Comparison of ENCODE assay signal across 7 cellular contexts in the genomic region with DNA sequence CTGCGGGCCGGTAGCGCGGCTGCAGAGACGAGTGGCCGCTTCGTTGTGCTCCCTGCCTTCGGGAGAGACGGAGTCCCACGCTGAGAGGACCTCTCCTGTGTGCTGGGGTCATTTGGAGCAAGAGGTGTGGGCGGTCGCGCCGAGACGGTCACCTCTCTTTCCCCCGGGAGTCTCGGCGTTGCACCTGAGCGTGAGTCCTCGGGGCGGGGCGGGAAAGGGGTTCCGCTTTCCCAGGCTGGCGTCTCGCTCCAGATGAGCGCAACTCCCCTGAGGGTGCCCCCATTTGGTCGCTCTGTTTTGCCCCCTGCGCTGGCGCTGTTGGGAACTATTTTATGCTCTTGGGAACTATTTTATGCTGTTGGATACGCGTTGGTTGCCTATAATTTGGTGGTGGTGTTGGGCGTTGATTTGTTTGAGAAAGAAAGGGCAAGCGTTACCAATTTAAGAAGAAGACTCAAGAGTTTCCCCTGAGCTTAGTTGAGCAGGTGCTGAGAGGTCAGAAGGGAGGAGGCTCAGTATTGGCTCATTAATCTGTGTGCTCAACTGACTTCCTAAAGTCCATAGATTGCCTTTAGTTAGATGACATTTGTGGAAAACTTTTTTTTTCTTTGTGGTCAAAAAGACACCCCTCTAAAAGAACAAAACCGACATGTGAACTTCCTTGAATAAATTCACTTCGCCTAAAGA.
DNase-seq lines count a peak whose midpoint lies in the region; ATAC-seq lines count a peak whose summit lies in the region.

No MANE protein-coding gene starts in this region.

- ATAC-seq in GM18498 (IDR thresholded peaks at IDR 0.05; ENCODE audit: unreplicated experiment) (peak; percentile 33), HG02759 (IDR thresholded peaks at IDR 0.05; ENCODE audit: unreplicated experiment) (peak; percentile 24)

- peak overlapping the region; percentile 96 for H3K4me3 ChIP-seq in endocrine pancreas (ENCODE audit: control insufficient read depth, insufficient read depth, low read length)
- H3K4me3 ChIP-seq in mucosa of stomach (ENCODE audit: low read length), result peak overlapping the region; percentile 77

- H3K9me3 ChIP-seq in endocrine pancreas (ENCODE audit: control insufficient read depth, low read length), result no peaks in the 10 kb centered on the region
- no peaks in the 10 kb centered on the region for H3K9me3 ChIP-seq in mucosa of stomach (ENCODE audit: control insufficient read depth, low read length)

- peaks cover 30% of the 10 kb centered on the region for H3K4me1 ChIP-seq in endocrine pancreas (ENCODE audit: control insufficient read depth, insufficient read depth, low read length)
- H3K4me1 ChIP-seq in mucosa of stomach (ENCODE audit: control insufficient read depth, insufficient read depth, low read length), result peaks cover 10% of the 10 kb centered on the region

- H3K9ac ChIP-seq in endocrine pancreas (ENCODE audit: control insufficient read depth, insufficient read depth, low read length) (peak overlapping the region; percentile 68), mucosa of stomach (ENCODE audit: low read length) (peak overlapping the region; percentile 88)

- H3K27me3 ChIP-seq in endocrine pancreas (ENCODE audit: control insufficient read depth, insufficient read depth, low read length), result no peaks in the 10 kb centered on the region
- no peaks in the 10 kb centered on the region for H3K27me3 ChIP-seq in mucosa of stomach (ENCODE audit: control insufficient read depth, insufficient read depth, low read length)

- no peaks in the 10 kb centered on the region for H3K36me3 ChIP-seq in endocrine pancreas (ENCODE audit: control insufficient read depth, insufficient read depth, low read length)
- H3K36me3 ChIP-seq in mucosa of stomach (ENCODE audit: control insufficient read depth, insufficient read depth, low read length), result no peaks in the 10 kb centered on the region

- DNase-seq in NCI-H1930 (lab: John Stamatoyannopoulos, UW) (peak; percentile 13 to 24), superior temporal gyrus (ENCODE audit: extremely low spot score) (peak; percentile 69)
- peak; percentile 39 to 51 for DNase-seq in activated CD4-positive, alpha-beta T cell treated with anti-CD3 and anti-CD28 coated beads, Interleukin-2, amount 50 U/mL, for 48 hours

Comparison
In these comparisons a context has a peak if more than half of its experiments do, and no peak if none do; other contexts are left out.
1. Peak in every context shown above with its lines: DNase-seq, ATAC-seq and H3K4me3 ChIP-seq.
2. DNase-seq: peak in every context shown above with its lines; median percentile 69 in superior temporal gyrus; 45 in activated CD4-positive, alpha-beta T cell treated with anti-CD3 and anti-CD28 coated beads, Interleukin-2, amount 50 U/mL, for 48 hours; 18 in NCI-H1930.